8 cellular contexts compared by ENCODE assay signal in the genomic region with DNA sequence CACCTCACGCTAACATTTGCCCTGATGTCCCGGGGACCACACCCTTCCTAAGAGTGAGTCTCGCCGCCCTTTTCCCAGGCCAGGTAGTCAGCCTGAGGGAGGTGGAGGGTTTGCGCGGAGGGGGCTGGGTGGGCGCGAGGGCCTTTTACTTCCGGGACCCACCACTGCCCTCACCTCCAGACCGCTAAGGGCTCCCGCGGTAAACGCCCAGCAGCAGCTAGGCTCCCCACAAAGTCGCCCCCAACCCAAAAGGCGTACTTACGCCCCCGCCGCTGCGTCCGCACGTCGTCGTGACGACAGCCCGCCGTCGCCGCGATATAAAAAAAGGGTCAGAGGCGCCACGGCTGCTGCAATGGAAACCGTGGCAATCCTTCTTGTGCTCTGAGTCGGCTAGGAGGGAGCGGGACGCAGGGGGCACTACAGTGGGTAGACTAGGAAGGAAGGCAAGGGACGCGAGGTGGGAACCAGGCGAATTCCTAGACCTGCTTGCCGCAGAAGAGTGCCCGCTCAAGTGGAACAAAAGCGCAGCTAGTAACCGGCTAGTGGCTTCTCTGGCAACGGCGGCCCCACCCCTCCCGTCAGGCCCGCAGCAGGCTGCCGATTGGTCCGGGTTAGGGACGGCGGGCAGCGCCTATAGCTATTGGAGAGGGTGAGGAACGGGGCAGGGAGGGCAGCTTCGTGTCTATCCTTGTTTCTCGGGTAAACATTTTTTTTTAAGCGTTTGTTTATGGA. TPM values are rescaled to one million over a fixed set of nuclear protein-coding genes. Genes with fewer than 3 reads are reported as not detected.
DNase-seq lines count a peak whose midpoint lies in the region; ATAC-seq and TF ChIP-seq lines count a peak whose summit lies in the region.

A gene with protein sequence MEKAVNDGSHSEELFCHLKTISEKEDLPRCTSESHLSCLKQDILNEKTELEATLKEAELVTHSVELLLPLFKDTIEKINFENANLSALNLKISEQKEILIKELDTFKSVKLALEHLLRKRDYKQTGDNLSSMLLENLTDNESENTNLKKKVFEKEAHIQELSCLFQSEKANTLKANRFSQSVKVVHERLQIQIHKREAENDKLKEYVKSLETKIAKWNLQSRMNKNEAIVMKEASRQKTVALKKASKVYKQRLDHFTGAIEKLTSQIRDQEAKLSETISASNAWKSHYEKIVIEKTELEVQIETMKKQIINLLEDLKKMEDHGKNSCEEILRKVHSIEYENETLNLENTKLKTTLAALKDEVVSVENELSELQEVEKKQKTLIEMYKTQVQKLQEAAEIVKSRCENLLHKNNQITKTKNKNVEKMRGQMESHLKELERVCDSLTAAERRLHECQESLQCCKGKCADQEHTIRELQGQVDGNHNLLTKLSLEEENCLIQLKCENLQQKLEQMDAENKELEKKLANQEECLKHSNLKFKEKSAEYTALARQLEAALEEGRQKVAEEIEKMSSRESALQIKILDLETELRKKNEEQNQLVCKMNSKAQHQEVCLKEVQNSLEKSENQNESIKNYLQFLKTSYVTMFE (minus strand): TSS at position 553 of the 732 bp plus-strand sequence. CDS start 9,296 bp downstream, outside the sequence.

- H3K4me3 ChIP-seq in MG63 (peak within 1 kb of the TSS; percentile 88), fibroblast of pulmonary artery (replicated peaks; ENCODE audit: low read depth, low read length) (peak within 1 kb of the TSS; percentile 89)

- H3K36me3 ChIP-seq in MG63, result no peaks in the 10 kb centered on the region

- no peak within 1 kb of the TSS for H2BK15ac ChIP-seq in H9 (ENCODE audit: low read depth, low read length)

- H3K27me3 ChIP-seq in H9 (ENCODE audit: insufficient read depth, low read length) (no peaks in the 10 kb centered on the region), MG63 (no peaks in the 10 kb centered on the region; the same call in 1 of the 2 replicates)

- H4K91ac ChIP-seq in H9 (ENCODE audit: insufficient read length, low read depth, low read length), result no peak within 1 kb of the TSS

- no peak within 1 kb of the TSS for H4K8ac ChIP-seq in H9 (replicated peaks; ENCODE audit: insufficient read length, low read depth, low read length)

- H2BK5ac ChIP-seq in H9 (ENCODE audit: insufficient read length, low read length), result no peak within 1 kb of the TSS

- H3K23ac ChIP-seq in H9 (ENCODE audit: insufficient read length, low read depth, low read length), result no peak within 1 kb of the TSS

- no peaks in the 10 kb centered on the region for H3K79me1 ChIP-seq in H9 (ENCODE audit: insufficient read depth, low read depth, low read length, poor library complexity, severe bottlenecking)

- peak within 1 kb of the TSS; percentile 92 for H3K18ac ChIP-seq in H9 (ENCODE audit: insufficient read length, low read depth, low read length)

- peak within 1 kb of the TSS; percentile 98 to 99 (median 98) for H3K27ac Mint-ChIP-seq in H9
- H3K27ac Mint-ChIP-seq in nephron progenitor cell, result peak within 1 kb of the TSS; percentile 92
- peak within 1 kb of the TSS; percentile 84 to 97 for H3K27ac Mint-ChIP-seq in stimulated activated naive CD8-positive, alpha-beta T cell treated with anti-CD3 and anti-CD28 coated beads, Interleukin-15, amount 100 ng/mL, for 72 hours

- H2BK20ac ChIP-seq in H9 (ENCODE audit: low read depth, low read length, poor library complexity, severe bottlenecking), result no peak within 1 kb of the TSS

- H3K4me2 ChIP-seq in H9 (ENCODE audit: insufficient read depth, insufficient read length, low read length), result peak within 1 kb of the TSS; percentile 77

- peak within 1 kb of the TSS; percentile 64 for H3K27ac ChIP-seq in H9 (ENCODE audit: insufficient read length, low read depth, low read length)

- H3K9me3 Mint-ChIP-seq in H9, result peaks cover 0 to 2% of the 10 kb centered on the region in 2 experiments; a peak in 2 of 5 replicates
- peaks cover 15% of the 10 kb centered on the region for H3K9me3 Mint-ChIP-seq in nephron progenitor cell
- no peaks in the 10 kb centered on the region for H3K9me3 Mint-ChIP-seq in stimulated activated naive CD8-positive, alpha-beta T cell treated with anti-CD3 and anti-CD28 coated beads, Interleukin-15, amount 100 ng/mL, for 72 hours

- H3K4me3 Mint-ChIP-seq in H9, result peak within 1 kb of the TSS; percentile 93
- peak within 1 kb of the TSS; percentile 92 for H3K4me3 Mint-ChIP-seq in nephron progenitor cell
- peak within 1 kb of the TSS; percentile 98 to 99 for H3K4me3 Mint-ChIP-seq in stimulated activated naive CD8-positive, alpha-beta T cell treated with anti-CD3 and anti-CD28 coated beads, Interleukin-15, amount 100 ng/mL, for 72 hours

- DNase-seq in ELF-1 (ENCODE audit: low read depth, low spot score), result peak; percentile 91
- peak; percentile 96 for DNase-seq in H9
- peak; percentile 95 for DNase-seq in MG63
- DNase-seq in SHP77 treated with DMSO at 0.1 percent for 48 hours (lab: John Stamatoyannopoulos, UW), result peak; percentile 81
- peak; percentile 97 for DNase-seq in activated effector memory CD4-positive, alpha-beta T cell treated with anti-CD3 and anti-CD28 coated beads, Interleukin-2, amount 50 U/mL, for 16 hours
- peak; percentile 87 for DNase-seq in fibroblast of pulmonary artery (ENCODE audit: low read depth)
- DNase-seq in nephron progenitor cell, result peak; percentile 86
- DNase-seq in stimulated activated naive CD8-positive, alpha-beta T cell treated with anti-CD3 and anti-CD28 coated beads, Interleukin-15, amount 100 ng/mL, for 72 hours, result peak; percentile 82 to 87

- ATAC-seq in stimulated activated naive CD8-positive, alpha-beta T cell treated with anti-CD3 and anti-CD28 coated beads, Interleukin-15, amount 100 ng/mL, for 72 hours, result peak; percentile 100

- H2BK120ac ChIP-seq in H9 (ENCODE audit: low read depth, low read length, poor library complexity, severe bottlenecking), result no peak within 1 kb of the TSS

- H2BK12ac ChIP-seq in H9 (ENCODE audit: insufficient read length, low read depth, low read length), result no peak within 1 kb of the TSS

- no peaks in the 10 kb centered on the region for H3K79me2 ChIP-seq in H9 (ENCODE audit: insufficient read depth, low read length)

- H3K4me1 Mint-ChIP-seq in H9, result peaks cover 14 to 16% of the 10 kb centered on the region in 2 experiments
- H3K4me1 Mint-ChIP-seq in nephron progenitor cell, result peaks cover 34% of the 10 kb centered on the region
- peaks cover 45% of the 10 kb centered on the region for H3K4me1 Mint-ChIP-seq in stimulated activated naive CD8-positive, alpha-beta T cell treated with anti-CD3 and anti-CD28 coated beads, Interleukin-15, amount 100 ng/mL, for 72 hours

- H3K9me3 ChIP-seq in H9 (ENCODE audit: control insufficient read depth, low read depth, low read length), result no peaks in the 10 kb centered on the region
- no peaks in the 10 kb centered on the region for H3K9me3 ChIP-seq in MG63

- no peak for TF ChIP-seq CTCF in H9 (conservative IDR thresholded peaks at IDR 0.05)
- TF ChIP-seq CTCF in fibroblast of pulmonary artery (IDR thresholded peaks at IDR 0.05; ENCODE audit: low read length, missing control alignments), result no peak
- no peak for TF ChIP-seq CTCF in nephron progenitor cell (IDR thresholded peaks at IDR 0.05)

- peak within 1 kb of the TSS; percentile 96 for H3K14ac ChIP-seq in H9 (ENCODE audit: insufficient read depth, low read length)

- no peak within 1 kb of the TSS for H3K56ac ChIP-seq in H9 (ENCODE audit: insufficient read length, low read depth, low read length)

- peaks cover 0 to 10% (median 0%) of the 10 kb centered on the region in 3 experiments; a peak in 3 of 7 replicates for H3K36me3 Mint-ChIP-seq in H9 (ENCODE audit: insufficient read depth in 1 of 3, low read depth in 3 of 3)
- peaks cover 30% of the 10 kb centered on the region for H3K36me3 Mint-ChIP-seq in nephron progenitor cell (ENCODE audit: low read depth)

- no peak within 1 kb of the TSS for H2AK5ac ChIP-seq in H9 (ENCODE audit: insufficient read length, low read length)

- H4K5ac ChIP-seq in H9 (ENCODE audit: insufficient read length, low read depth, low read length), result no peak within 1 kb of the TSS

- H3K27me3 Mint-ChIP-seq in H9 (ENCODE audit: low read depth) (peaks cover 4% of the 10 kb centered on the region; the same call in 1 of the 2 replicates), nephron progenitor cell (ENCODE audit: low read depth, poor library complexity) (peaks cover 27% of the 10 kb centered on the region)
- H3K27me3 Mint-ChIP-seq in stimulated activated naive CD8-positive, alpha-beta T cell treated with anti-CD3 and anti-CD28 coated beads, Interleukin-15, amount 100 ng/mL, for 72 hours, result no peaks in the 10 kb centered on the region

- no peak within 1 kb of the TSS for H3T11ph ChIP-seq in H9 (ENCODE audit: low read length)

- peak within 1 kb of the TSS; percentile 76 for H2AFZ ChIP-seq in H9 (ENCODE audit: low read length)

- peak within 1 kb of the TSS; percentile 73 for H3K9ac ChIP-seq in H9 (ENCODE audit: extremely low read depth, insufficient read length, low read length)

- no peaks in the 10 kb centered on the region for H4K20me1 ChIP-seq in H9 (ENCODE audit: control insufficient read depth, insufficient read depth, insufficient read length)

- H3K4me1 ChIP-seq in H9 (ENCODE audit: insufficient read depth, low read length), result no peaks in the 10 kb centered on the region

- H3K23me2 ChIP-seq in H9 (ENCODE audit: insufficient read length, low read depth, low read length, poor library complexity, severe bottlenecking), result peaks cover 3% of the 10 kb centered on the region

- WGBS in H9 (ENCODE audit: extremely low coverage, insufficient read length, low lambda C conversion rate), result no CpG with 5 or more reads among the region's 55 CpGs

- no peak within 1 kb of the TSS for H3K4ac ChIP-seq in H9 (ENCODE audit: low read depth, low read length)

RNA-seq across cellular contexts. Expression of the gene that starts here (rescaled TPM):
- 21.5 and 27.3 TPM in 2 replicates for total RNA-seq in H9 (2021)
- 6.7 and 38.3 TPM in 2 replicates for total RNA-seq in MG63 (2014; rRNA removed; shearing (Covaris generic); ENCODE audit: low replicate concordance)

Comparison
In these comparisons a context has a peak if more than half of its experiments do, and no peak if none do; other contexts are left out.
1. Peak in every context shown above with its lines: DNase-seq, ATAC-seq, H3K4me3 ChIP-seq and H3K27ac ChIP-seq.